8 cellular contexts compared by ENCODE assay signal in the genomic region with DNA sequence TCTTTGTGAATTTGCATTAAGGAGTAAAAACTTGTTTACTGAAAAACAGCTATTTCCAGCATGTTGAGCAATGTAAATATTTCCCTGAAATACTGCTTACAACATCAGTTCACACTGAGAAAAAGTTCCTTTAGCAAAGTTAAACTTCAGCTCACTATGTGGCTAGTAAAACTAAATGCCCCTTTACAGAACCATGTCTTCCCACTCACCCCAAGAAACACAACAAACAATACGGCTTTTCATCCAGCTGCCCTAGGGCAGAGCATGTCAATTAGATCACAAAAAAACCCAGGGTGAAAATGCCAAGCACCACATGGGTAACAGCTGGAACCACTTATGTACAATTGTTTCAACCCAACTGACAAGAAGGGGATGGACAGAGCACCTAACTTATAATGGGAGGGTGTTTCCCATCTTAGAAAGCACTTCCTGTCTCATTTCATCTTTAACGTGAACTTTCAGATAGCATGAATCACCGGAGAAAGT. TPM values are rescaled to one million over a fixed set of nuclear protein-coding genes. Genes with fewer than 3 reads are reported as not detected.
DNase-seq lines count a peak whose midpoint lies in the region; ATAC-seq and TF ChIP-seq lines count a peak whose summit lies in the region.

No MANE protein-coding gene starts in this region.

- no peak for TF ChIP-seq CTCF in coronary artery (IDR thresholded peaks at IDR 0.05)

- H3K27ac ChIP-seq in coronary artery, result peak overlapping the region; percentile 32 to 47

- DNase-seq in NCI-H2081 (lab: John Stamatoyannopoulos, UW) (peak; percentile 13 to 56), NCI-H2081 treated with DMSO at 0.1 percent for 48 hours (lab: John Stamatoyannopoulos, UW) (no peak), coronary artery (ENCODE audit: low spot score) (no peak), ureter (ENCODE audit: low spot score) (no peak), 8988T (no peak), UCSD-AML1 (lab: John Stamatoyannopoulos, UW; ENCODE audit: unreplicated experiment) (no peak)
- DNase-seq in stimulated activated naive CD8-positive, alpha-beta T cell treated with anti-CD3 and anti-CD28 coated beads, Interleukin-15, Interleukin-2, amounts not matched to agents 100 U/mL and 50 U/mL, for 24 hours, result no peak

- peak overlapping the region; percentile 28 for H3K4me3 ChIP-seq in coronary artery

- peak; percentile 84 for ATAC-seq in HG03064 (IDR thresholded peaks at IDR 0.05; ENCODE audit: low read depth, unreplicated experiment)
- ATAC-seq in stimulated activated naive CD8-positive, alpha-beta T cell treated with anti-CD3 and anti-CD28 coated beads, Interleukin-15, Interleukin-2, amounts not matched to agents 100 U/mL and 50 U/mL, for 24 hours, result peak; percentile 77

RNA-seq across cellular contexts. Expression of a gene that starts 6.7 kb away (rescaled TPM):
- 89.3 TPM for total RNA-seq in ureter

Comparison
In these comparisons a context has a peak if more than half of its experiments do, and no peak if none do; other contexts are left out.
1. DNase-seq: peak in NCI-H2081 (2 of 2); none in NCI-H2081 treated with DMSO at 0.1 percent for 48 hours (single experiment), coronary artery (single experiment), stimulated activated naive CD8-positive, alpha-beta T cell treated with anti-CD3 and anti-CD28 coated beads, Interleukin-15, Interleukin-2, amounts not matched to agents 100 U/mL and 50 U/mL, for 24 hours (single experiment), ureter (single experiment), 8988T (single experiment) and UCSD-AML1 (single experiment).